In the genomic region with DNA sequence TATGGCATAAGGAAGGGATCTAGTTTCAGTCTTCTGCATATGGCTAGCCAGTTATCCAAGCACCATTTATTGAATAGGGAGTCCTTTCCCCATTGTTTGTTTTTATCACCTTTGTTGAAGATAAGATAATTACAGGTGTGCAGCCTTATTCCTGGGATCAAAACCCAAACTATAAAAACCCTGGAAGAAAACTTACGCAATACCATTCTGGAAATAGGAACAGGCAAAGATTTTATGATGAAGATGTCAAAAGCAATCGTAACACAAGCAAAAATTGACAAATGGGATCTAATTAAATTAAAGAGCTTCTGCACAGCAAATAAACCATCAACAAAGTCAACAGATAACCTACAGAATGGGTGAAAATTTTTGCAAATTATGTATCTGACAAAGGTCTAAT, we compare ENCODE assay signal across 2 cellular contexts.
TF ChIP-seq lines count a peak whose summit lies in the region.

No MANE protein-coding gene starts in this region.

TF ChIP-seq in HepG2, 621 proteins besides CTCF, POLR2A, EP300 and RAD21 (continued from another document):
- no peak for TF ChIP-seq PRDM4 (CRISPR knock-in tag; IDR thresholded peaks at IDR 0.05; ENCODE audit: borderline replicate concordance)

TF ChIP-seq in H1, 55 proteins besides CTCF, POLR2A, EP300 and RAD21 (continued from another document):
- peak; percentile 27; the same call in 1 of the 2 replicates for TF ChIP-seq CEBPB (IDR thresholded peaks at IDR 0.05; ENCODE audit: low read depth, low read length)
- TF ChIP-seq SAP30 (IDR thresholded peaks at IDR 0.05; ENCODE audit: insufficient read depth, insufficient replicate concordance, low read length): no peak
- TF ChIP-seq SRF (IDR thresholded peaks at IDR 0.05; ENCODE audit: low read depth, low read length): no peak
